ENCODE assay signal across 18 cellular contexts in the genomic region with DNA sequence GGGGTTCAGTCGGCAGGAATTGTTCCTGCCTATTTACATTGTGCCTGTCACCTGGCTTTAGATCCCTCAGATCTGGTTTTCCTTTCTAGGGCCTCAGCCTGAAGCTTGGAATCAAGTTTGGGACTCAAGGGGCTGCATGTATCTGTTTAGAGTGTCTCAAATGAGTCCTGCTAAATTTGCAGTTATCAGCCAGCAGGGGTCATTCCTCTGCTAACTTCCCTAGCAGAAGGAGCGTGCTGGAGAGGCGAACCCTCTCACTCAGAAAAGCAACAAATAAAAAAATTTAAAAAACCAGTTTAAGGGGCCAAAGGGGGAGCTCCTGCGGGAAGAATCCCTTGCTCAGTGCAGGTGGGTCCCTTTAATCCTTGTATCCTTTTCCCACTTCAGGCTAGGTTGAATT.
DNase-seq lines count a peak whose midpoint lies in the region; ATAC-seq and TF ChIP-seq lines count a peak whose summit lies in the region.
"Had no signal": no experiment of that assay in that cellular context is flagged by ENCODE, and none has a peak within 500 bp of the region (broad histone marks: within the 10 kb centered on the region; RNA-seq: fewer than 3 reads in every experiment).

No MANE protein-coding gene starts in this region.

- no peaks in the 10 kb centered on the region for H3K79me1 ChIP-seq in mesenchymal stem cell (replicated peaks; ENCODE audit: low read length, poor library complexity, severe bottlenecking)

- no peak for TF ChIP-seq EP300 in SK-N-SH (IDR thresholded peaks at IDR 0.05; ENCODE audit: borderline replicate concordance in 1 of 2, low read depth in 1 of 2, low read length in 1 of 2)

- 41% methylated on average over 3 of the region's 4 CpGs for WGBS in SK-N-SH (ENCODE audit: low lambda C conversion rate)
- WGBS in mesenchymal stem cell, result 88% methylated on average over 1 of the region's 4 CpGs

- no peak overlapping the region for H3K18ac ChIP-seq in mesenchymal stem cell (ENCODE audit: low read depth in 1 of 2, low read length in 2 of 2)

- H3K9me3 ChIP-seq in SK-N-SH (no peaks in the 10 kb centered on the region), adipocyte (ENCODE audit: control insufficient read depth, low read length) (peaks cover 5% of the 10 kb centered on the region), mesenchymal stem cell (ENCODE audit: control insufficient read depth, low read length) (peaks cover 8% of the 10 kb centered on the region)

- POLR2A ChIA-PET in SK-N-SH (lab: Yijun Ruan, JAX), result no interaction called here

- CTCF ChIA-PET in SK-N-SH (lab: Yijun Ruan, JAX), result no interaction called here

- no peak overlapping the region for H2BK15ac ChIP-seq in mesenchymal stem cell (ENCODE audit: low read depth, poor library complexity, severe bottlenecking)

- H4K8ac ChIP-seq in mesenchymal stem cell (ENCODE audit: low read length), result no peak overlapping the region

- no peaks in the 10 kb centered on the region for H3F3A ChIP-seq in SK-N-SH (replicated peaks; ENCODE audit: insufficient read depth)

- no peak overlapping the region for H2BK5ac ChIP-seq in mesenchymal stem cell (ENCODE audit: low read depth, low read length, poor library complexity, severe bottlenecking)

- in situ Hi-C loops in KBM-7 (cut with MboI; ENCODE audit: low pct_unique_long_range_greater_than_20kb, low sequenced_read_pairs), result no loop called here

- H3K27me3 ChIP-seq in SK-N-SH (ENCODE audit: insufficient read depth) (no peaks in the 10 kb centered on the region), adipocyte (replicated peaks; ENCODE audit: control insufficient read depth, insufficient read depth, low read length) (no peaks in the 10 kb centered on the region), mesenchymal stem cell (ENCODE audit: control insufficient read depth in 1 of 2, insufficient read depth in 1 of 2, low read length in 2 of 2) (no peaks in the 10 kb centered on the region)
- H3K27me3 ChIP-seq: heart right ventricle had no signal

- H3K4me1 ChIP-seq in SK-N-SH (ENCODE audit: control insufficient read depth in 1 of 2, insufficient read depth in 2 of 2, low read depth in 1 of 2, low read length in 1 of 2) (no peaks in the 10 kb centered on the region), adipocyte (ENCODE audit: control insufficient read depth, insufficient read depth, low read length) (no peaks in the 10 kb centered on the region), mesenchymal stem cell (ENCODE audit: control insufficient read depth, insufficient read depth, low read depth, low read length) (no peaks in the 10 kb centered on the region)
- H3K4me1 ChIP-seq: heart right ventricle had no signal

- H3K9me2 ChIP-seq in SK-N-SH, result no peaks in the 10 kb centered on the region

- H2AK5ac ChIP-seq in mesenchymal stem cell (ENCODE audit: low read length, severe bottlenecking), result no peak overlapping the region

- ATAC-seq in SK-N-SH treated with all-trans-retinoic acid at 6 μM for 48 hours, result no peak
- ATAC-seq: activated CD8-positive, alpha-beta memory T cell treated with anti-CD3 and anti-CD28 coated beads, Interleukin-2, amount 10 ng/mL, durations not matched to agents 7 days and 5 days; heart right ventricle had no signal

- H2AFZ ChIP-seq in SK-N-SH (ENCODE audit: low read depth) (no peak overlapping the region), mesenchymal stem cell (ENCODE audit: low read depth, low read length) (no peak overlapping the region)

- DNase-seq in SK-N-SH (no peak), KBM-7 (peak; percentile 8), adipocyte (ENCODE audit: low read depth) (peak; percentile 8), mesenchymal stem cell (peak; percentile 11), posterior vena cava (ENCODE audit: low spot score) (no peak), caudate nucleus (lab: John Stamatoyannopoulos, UW) (no peak), NCI-H2171 treated with DMSO at 0.1 percent for 48 hours (lab: John Stamatoyannopoulos, UW) (no peak)
- DNase-seq: activated B cell treated with CpG ODN at 0.5 μM for 24 hours; activated CD8-positive, alpha-beta memory T cell treated with anti-CD3 and anti-CD28 coated beads, Interleukin-2, amount 10 ng/mL, durations not matched to agents 7 days and 5 days; activated effector memory CD4-positive, alpha-beta T cell treated with Interleukin-2 at 50 U/mL for 16 hours; amygdala; COR-L47; cortex of kidney; H7; heart right ventricle; midbrain; NCI-H226 had no signal

- H3K4ac ChIP-seq in mesenchymal stem cell (ENCODE audit: low read depth in 1 of 2, low read length in 2 of 2), result no peak overlapping the region

- TF ChIP-seq CTCF in SK-N-SH (IDR thresholded peaks at IDR 0.05), result peak; percentile 43

- intact Hi-C loops in posterior vena cava (cut with DNase I), result no loop called here

- H3K4me3 ChIP-seq in SK-N-SH (ENCODE audit: low read depth in 2 of 2, low read length in 1 of 2) (no peak overlapping the region), adipocyte (ENCODE audit: low read length) (no peak overlapping the region), mesenchymal stem cell (ENCODE audit: insufficient read depth in 1 of 2, low read depth in 1 of 2, low read length in 2 of 2) (no peak overlapping the region)
- H3K4me3 ChIP-seq: heart right ventricle had no signal

- H3K79me2 ChIP-seq in SK-N-SH (ENCODE audit: insufficient read depth), result no peaks in the 10 kb centered on the region

- no peaks in the 10 kb centered on the region for H3K36me3 ChIP-seq in SK-N-SH (replicated peaks in 1 of 2; ENCODE audit: control insufficient read depth in 1 of 2, insufficient read depth in 2 of 2, low read length in 1 of 2)
- no peaks in the 10 kb centered on the region for H3K36me3 ChIP-seq in adipocyte (ENCODE audit: control insufficient read depth, insufficient read depth, low read length, severe bottlenecking)
- no peaks in the 10 kb centered on the region for H3K36me3 ChIP-seq in mesenchymal stem cell (ENCODE audit: control insufficient read depth in 1 of 2, insufficient read depth in 2 of 2, low read depth in 1 of 2, low read length in 2 of 2)
- H3K36me3 ChIP-seq: heart right ventricle had no signal

- H2BK120ac ChIP-seq in mesenchymal stem cell (ENCODE audit: low read depth, low read length), result no peak overlapping the region

- TF ChIP-seq RAD21 in SK-N-SH (IDR thresholded peaks at IDR 0.05; ENCODE audit: low read length), result peak; percentile 24; the same call in 1 of the 2 replicates

- no peak overlapping the region for H3K14ac ChIP-seq in mesenchymal stem cell (ENCODE audit: low read length in 2 of 2)

- no peak overlapping the region for H2BK12ac ChIP-seq in mesenchymal stem cell (ENCODE audit: low read length in 2 of 2)

- H3K27ac ChIP-seq in SK-N-SH (ENCODE audit: low read depth in 2 of 2, low read length in 1 of 2), result no peak overlapping the region
- H3K27ac ChIP-seq in mesenchymal stem cell (ENCODE audit: low read length, poor library complexity, severe bottlenecking), result no peak overlapping the region
- no peak overlapping the region for H3K27ac ChIP-seq in caudate nucleus (ENCODE audit: low read depth, low read length)
- H3K27ac ChIP-seq: heart right ventricle had no signal

- no peak overlapping the region for H3K9ac ChIP-seq in SK-N-SH
- H3K9ac ChIP-seq in adipocyte (ENCODE audit: low read length), result no peak overlapping the region
- no peak overlapping the region for H3K9ac ChIP-seq in mesenchymal stem cell (ENCODE audit: low read length)

- no peak overlapping the region for H3K4me2 ChIP-seq in SK-N-SH
- H3K4me2 ChIP-seq in mesenchymal stem cell (ENCODE audit: low read length, poor library complexity, severe bottlenecking), result no peak overlapping the region

- no peaks in the 10 kb centered on the region for H4K20me1 ChIP-seq in SK-N-SH (ENCODE audit: insufficient read depth)

- H3K23ac ChIP-seq in mesenchymal stem cell (ENCODE audit: low read length in 2 of 2), result no peak overlapping the region

- no peak overlapping the region for H4K91ac ChIP-seq in mesenchymal stem cell (ENCODE audit: low read length)

TF ChIP-seq in SK-N-SH, 30 proteins besides CTCF, POLR2A, EP300 and RAD21:
- no peak for TF ChIP-seq NRF1 (IDR thresholded peaks at IDR 0.05; ENCODE audit: low read depth, low read length)
- no peak for TF ChIP-seq POLR2AphosphoS5 (IDR thresholded peaks at IDR 0.05; ENCODE audit: low read depth, low read length)
- TF ChIP-seq SMC3 (IDR thresholded peaks at IDR 0.05; ENCODE audit: low read depth, low read length), result peak; percentile 17; the same call in 1 of the 2 replicates
TF ChIP-seq in SK-N-SH: peak in this region for 1.

TF ChIP-seq in SK-N-SH treated with all-trans-retinoic acid at 6 μM for 48 hours, 23 proteins besides CTCF, POLR2A, EP300 and RAD21:
- TF ChIP-seq ZFP3 (CRISPR knock-in tag; IDR thresholded peaks at IDR 0.05), result no peak
- TF ChIP-seq ZC3H10 (CRISPR knock-in tag; IDR thresholded peaks at IDR 0.05), result no peak
- TF ChIP-seq BACH2 (CRISPR knock-in tag; IDR thresholded peaks at IDR 0.05; ENCODE audit: borderline replicate concordance), result no peak

Comparison
In these comparisons a context has a peak if more than half of its experiments do, and no peak if none do; other contexts are left out.
1. DNase-seq: peak in KBM-7 (single experiment), adipocyte (single experiment) and mesenchymal stem cell (single experiment); none in SK-N-SH (single experiment), posterior vena cava (single experiment), caudate nucleus (0 of 61) and NCI-H2171 treated with DMSO at 0.1 percent for 48 hours (single experiment).